Comparison of ENCODE assay signal across 14 cellular contexts in genomic region chr14:79597561-79597960, GRCh38.
"Had no signal": no experiment of that assay in that cellular context is flagged by ENCODE, and none has a peak within 500 bp of the region (broad histone marks: within the 10 kb centered on the region; RNA-seq: fewer than 3 reads in every experiment).

No MANE protein-coding gene starts in this region.

- H3K27ac Mint-ChIP-seq: activated naive CD4-positive, alpha-beta T cell treated with anti-CD3 and anti-CD28 coated beads, Interleukin-2, amount 10 ng/mL, durations not matched to agents 7 days and 5 days; natural killer cell treated with Interleukin-12 subunit alpha and Interleukin-12 subunit beta and Interleukin-15 and Interleukin-18, amount 100 ng/mL, for 72 hours had no signal

- H3K27me3 ChIP-seq: hepatocyte, tibial artery had no signal

- H3K4me2 ChIP-seq: hepatocyte had no signal

- H3K4me1 Mint-ChIP-seq: activated naive CD4-positive, alpha-beta T cell treated with anti-CD3 and anti-CD28 coated beads, Interleukin-2, amount 10 ng/mL, durations not matched to agents 7 days and 5 days had no signal

- H3K4me1 ChIP-seq: tibial artery had no signal

- H3K36me3 Mint-ChIP-seq: activated naive CD4-positive, alpha-beta T cell treated with anti-CD3 and anti-CD28 coated beads, Interleukin-2, amount 10 ng/mL, durations not matched to agents 7 days and 5 days; natural killer cell treated with Interleukin-12 subunit alpha and Interleukin-12 subunit beta and Interleukin-15 and Interleukin-18, amount 100 ng/mL, for 72 hours had no signal

- H3K4me3 ChIP-seq: hepatocyte, skin epidermis, tibial artery had no signal

- H2AFZ ChIP-seq: hepatocyte had no signal

- H3K9me3 Mint-ChIP-seq: activated naive CD4-positive, alpha-beta T cell treated with anti-CD3 and anti-CD28 coated beads, Interleukin-2, amount 10 ng/mL, durations not matched to agents 7 days and 5 days; natural killer cell treated with Interleukin-12 subunit alpha and Interleukin-12 subunit beta and Interleukin-15 and Interleukin-18, amount 100 ng/mL, for 72 hours had no signal

- H3K27ac ChIP-seq: skin epidermis, tibial artery, VCaP had no signal

- ATAC-seq: left lobe of liver; natural killer cell treated with Interleukin-12 subunit alpha and Interleukin-12 subunit beta and Interleukin-15 and Interleukin-18, amount 100 ng/mL, for 72 hours had no signal

- H3K9me3 ChIP-seq: tibial artery had no signal

- H3K4me3 Mint-ChIP-seq: activated naive CD4-positive, alpha-beta T cell treated with anti-CD3 and anti-CD28 coated beads, Interleukin-2, amount 10 ng/mL, durations not matched to agents 7 days and 5 days; natural killer cell treated with Interleukin-12 subunit alpha and Interleukin-12 subunit beta and Interleukin-15 and Interleukin-18, amount 100 ng/mL, for 72 hours had no signal

- H3K36me3 ChIP-seq: tibial artery had no signal

- H3K27me3 Mint-ChIP-seq: activated naive CD4-positive, alpha-beta T cell treated with anti-CD3 and anti-CD28 coated beads, Interleukin-2, amount 10 ng/mL, durations not matched to agents 7 days and 5 days; natural killer cell treated with Interleukin-12 subunit alpha and Interleukin-12 subunit beta and Interleukin-15 and Interleukin-18, amount 100 ng/mL, for 72 hours had no signal

- DNase-seq: activated CD4-positive, alpha-beta T cell treated with anti-CD3 and anti-CD28 coated beads for 1 hour; activated CD4-positive, alpha-beta T cell treated with anti-CD3 and anti-CD28 coated beads, Interleukin-2, amount 50 U/mL, for 48 hours; activated naive CD4-positive, alpha-beta T cell treated with anti-CD3 and anti-CD28 coated beads, Interleukin-2, amount 10 ng/mL, durations not matched to agents 7 days and 5 days; activated T-cell treated with anti-CD3 and anti-CD28 coated beads, Interleukin-2, amount 50 U/mL, for 1 hour; effector CD8-positive, alpha-beta T cell; posterior cingulate gyrus; stimulated activated CD4-positive, alpha-beta T cell treated with anti-CD3 and anti-CD28 coated beads, Interleukin-4, amount 100 ng/mL, for 24 hours; stimulated activated naive CD4-positive, alpha-beta T cell; tibial artery had no signal
